In genomic region chr3:55200916-55201315, GRCh38 we compare ENCODE assay signal across 1 cellular context.
TF ChIP-seq lines count a peak whose summit lies in the region.

No MANE protein-coding gene starts in this region.

TF ChIP-seq in GM23338, 12 proteins besides CTCF, POLR2A, EP300 and RAD21 (continued from another document):
- TF ChIP-seq, protein P1, sequence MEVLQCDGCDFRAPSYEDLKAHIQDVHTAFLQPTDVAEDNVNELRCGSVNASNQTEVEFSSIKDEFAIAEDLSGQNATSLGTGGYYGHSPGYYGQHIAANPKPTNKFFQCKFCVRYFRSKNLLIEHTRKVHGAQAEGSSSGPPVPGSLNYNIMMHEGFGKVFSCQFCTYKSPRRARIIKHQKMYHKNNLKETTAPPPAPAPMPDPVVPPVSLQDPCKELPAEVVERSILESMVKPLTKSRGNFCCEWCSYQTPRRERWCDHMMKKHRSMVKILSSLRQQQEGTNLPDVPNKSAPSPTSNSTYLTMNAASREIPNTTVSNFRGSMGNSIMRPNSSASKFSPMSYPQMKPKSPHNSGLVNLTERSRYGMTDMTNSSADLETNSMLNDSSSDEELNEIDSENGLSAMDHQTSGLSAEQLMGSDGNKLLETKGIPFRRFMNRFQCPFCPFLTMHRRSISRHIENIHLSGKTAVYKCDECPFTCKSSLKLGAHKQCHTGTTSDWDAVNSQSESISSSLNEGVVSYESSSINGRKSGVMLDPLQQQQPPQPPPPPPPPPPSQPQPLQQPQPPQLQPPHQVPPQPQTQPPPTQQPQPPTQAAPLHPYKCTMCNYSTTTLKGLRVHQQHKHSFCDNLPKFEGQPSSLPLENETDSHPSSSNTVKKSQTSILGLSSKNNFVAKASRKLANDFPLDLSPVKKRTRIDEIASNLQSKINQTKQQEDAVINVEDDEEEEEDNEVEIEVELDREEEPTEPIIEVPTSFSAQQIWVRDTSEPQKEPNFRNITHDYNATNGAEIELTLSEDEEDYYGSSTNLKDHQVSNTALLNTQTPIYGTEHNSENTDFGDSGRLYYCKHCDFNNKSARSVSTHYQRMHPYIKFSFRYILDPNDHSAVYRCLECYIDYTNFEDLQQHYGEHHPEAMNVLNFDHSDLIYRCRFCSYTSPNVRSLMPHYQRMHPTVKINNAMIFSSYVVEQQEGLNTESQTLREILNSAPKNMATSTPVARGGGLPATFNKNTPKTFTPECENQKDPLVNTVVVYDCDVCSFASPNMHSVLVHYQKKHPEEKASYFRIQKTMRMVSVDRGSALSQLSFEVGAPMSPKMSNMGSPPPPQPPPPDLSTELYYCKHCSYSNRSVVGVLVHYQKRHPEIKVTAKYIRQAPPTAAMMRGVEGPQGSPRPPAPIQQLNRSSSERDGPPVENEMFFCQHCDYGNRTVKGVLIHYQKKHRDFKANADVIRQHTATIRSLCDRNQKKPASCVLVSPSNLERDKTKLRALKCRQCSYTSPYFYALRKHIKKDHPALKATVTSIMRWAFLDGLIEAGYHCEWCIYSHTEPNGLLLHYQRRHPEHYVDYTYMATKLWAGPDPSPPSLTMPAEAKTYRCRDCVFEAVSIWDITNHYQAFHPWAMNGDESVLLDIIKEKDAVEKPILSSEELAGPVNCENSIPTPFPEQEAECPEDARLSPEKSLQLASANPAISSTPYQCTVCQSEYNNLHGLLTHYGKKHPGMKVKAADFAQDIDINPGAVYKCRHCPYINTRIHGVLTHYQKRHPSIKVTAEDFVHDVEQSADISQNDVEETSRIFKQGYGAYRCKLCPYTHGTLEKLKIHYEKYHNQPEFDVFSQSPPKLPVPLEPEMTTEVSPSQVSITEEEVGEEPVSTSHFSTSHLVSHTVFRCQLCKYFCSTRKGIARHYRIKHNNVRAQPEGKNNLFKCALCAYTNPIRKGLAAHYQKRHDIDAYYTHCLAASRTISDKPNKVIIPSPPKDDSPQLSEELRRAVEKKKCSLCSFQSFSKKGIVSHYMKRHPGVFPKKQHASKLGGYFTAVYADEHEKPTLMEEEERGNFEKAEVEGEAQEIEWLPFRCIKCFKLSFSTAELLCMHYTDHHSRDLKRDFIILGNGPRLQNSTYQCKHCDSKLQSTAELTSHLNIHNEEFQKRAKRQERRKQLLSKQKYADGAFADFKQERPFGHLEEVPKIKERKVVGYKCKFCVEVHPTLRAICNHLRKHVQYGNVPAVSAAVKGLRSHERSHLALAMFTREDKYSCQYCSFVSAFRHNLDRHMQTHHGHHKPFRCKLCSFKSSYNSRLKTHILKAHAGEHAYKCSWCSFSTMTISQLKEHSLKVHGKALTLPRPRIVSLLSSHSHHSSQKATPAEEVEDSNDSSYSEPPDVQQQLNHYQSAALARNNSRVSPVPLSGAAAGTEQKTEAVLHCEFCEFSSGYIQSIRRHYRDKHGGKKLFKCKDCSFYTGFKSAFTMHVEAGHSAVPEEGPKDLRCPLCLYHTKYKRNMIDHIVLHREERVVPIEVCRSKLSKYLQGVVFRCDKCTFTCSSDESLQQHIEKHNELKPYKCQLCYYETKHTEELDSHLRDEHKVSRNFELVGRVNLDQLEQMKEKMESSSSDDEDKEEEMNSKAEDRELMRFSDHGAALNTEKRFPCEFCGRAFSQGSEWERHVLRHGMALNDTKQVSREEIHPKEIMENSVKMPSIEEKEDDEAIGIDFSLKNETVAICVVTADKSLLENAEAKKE (CRISPR knock-in tag; IDR thresholded peaks at IDR 0.05), result no peak
- TF ChIP-seq EZH2 (IDR thresholded peaks at IDR 0.05; ENCODE audit: low read depth, unreplicated experiment), result no peak
- TF ChIP-seq, protein P2, sequence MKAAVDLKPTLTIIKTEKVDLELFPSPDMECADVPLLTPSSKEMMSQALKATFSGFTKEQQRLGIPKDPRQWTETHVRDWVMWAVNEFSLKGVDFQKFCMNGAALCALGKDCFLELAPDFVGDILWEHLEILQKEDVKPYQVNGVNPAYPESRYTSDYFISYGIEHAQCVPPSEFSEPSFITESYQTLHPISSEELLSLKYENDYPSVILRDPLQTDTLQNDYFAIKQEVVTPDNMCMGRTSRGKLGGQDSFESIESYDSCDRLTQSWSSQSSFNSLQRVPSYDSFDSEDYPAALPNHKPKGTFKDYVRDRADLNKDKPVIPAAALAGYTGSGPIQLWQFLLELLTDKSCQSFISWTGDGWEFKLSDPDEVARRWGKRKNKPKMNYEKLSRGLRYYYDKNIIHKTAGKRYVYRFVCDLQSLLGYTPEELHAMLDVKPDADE (IDR thresholded peaks at IDR 0.05), result no peak
- TF ChIP-seq POLR2AphosphoS5 (IDR thresholded peaks at IDR 0.05; ENCODE audit: low read depth), result no peak
